ENCODE assay signal across 27 cellular contexts in the genomic region with DNA sequence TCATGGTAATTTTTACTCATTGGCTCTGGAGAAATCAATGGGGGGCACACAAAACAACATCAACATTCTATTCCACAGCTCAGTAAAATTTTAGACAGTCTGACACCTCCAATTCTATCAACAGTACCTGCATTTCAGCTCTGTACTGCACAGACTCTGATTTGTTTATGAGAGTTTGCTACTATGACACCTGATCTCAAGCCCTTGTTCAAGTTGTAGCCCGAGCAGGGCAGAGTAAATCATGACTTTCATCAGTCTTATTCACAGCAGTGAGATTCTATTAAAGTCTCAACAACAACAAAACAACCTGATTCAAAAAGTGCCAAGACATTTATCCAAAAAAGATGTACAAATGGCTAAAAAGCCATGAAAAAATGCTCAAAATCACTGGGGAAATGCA.
"Had no signal": no experiment of that assay in that cellular context is flagged by ENCODE, and none has a peak within 500 bp of the region (broad histone marks: within the 10 kb centered on the region; RNA-seq: fewer than 3 reads in every experiment).

No MANE protein-coding gene starts in this region.

- H3K27me3 ChIP-seq: neural progenitor cell, pancreas, right lobe of liver, sigmoid colon, stomach, thyroid gland, tibial nerve, upper lobe of left lung, vagina had no signal

- H3K4me3 ChIP-seq: neural progenitor cell, pancreas, right lobe of liver, sigmoid colon, stomach, thoracic aorta, thyroid gland, tibial nerve, upper lobe of left lung, vagina had no signal

- H3K27ac ChIP-seq: neural progenitor cell, pancreas, right lobe of liver, sigmoid colon, stomach, thoracic aorta, thyroid gland, tibial nerve, upper lobe of left lung, vagina had no signal

- H3K4me1 Mint-ChIP-seq: natural killer cell; neural progenitor cell; stimulated activated effector memory CD8-positive, alpha-beta T cell treated with anti-CD3 and anti-CD28 coated beads, Interleukin-12 subunit alpha, Interleukin-12 subunit beta, amount 100 ng/mL, for 72 hours; stimulated activated naive B cell treated with anti-CD40 and anti-IgM and Interleukin-4, amounts not matched to agents 10 μg/mL and 1 μg/mL and 100 μg/mL, for 72 hours had no signal

- H3K4me2 ChIP-seq: neural progenitor cell had no signal

- H3K36me3 ChIP-seq: neural progenitor cell, pancreas, right lobe of liver, sigmoid colon, stomach, thoracic aorta, thyroid gland, tibial nerve, upper lobe of left lung, vagina had no signal

- H3K9me3 Mint-ChIP-seq: natural killer cell; nephron; neural progenitor cell; stimulated activated effector memory CD8-positive, alpha-beta T cell treated with anti-CD3 and anti-CD28 coated beads, Interleukin-12 subunit alpha, Interleukin-12 subunit beta, amount 100 ng/mL, for 72 hours; stimulated activated naive B cell treated with anti-CD40 and anti-IgM and Interleukin-4, amounts not matched to agents 10 μg/mL and 1 μg/mL and 100 μg/mL, for 72 hours; stimulated activated naive CD8-positive, alpha-beta T cell treated with anti-CD3 and anti-CD28 coated beads, Interleukin-15, Interleukin-2, amounts not matched to agents 100 ng/mL and 50 ng/mL, for 24 hours had no signal

- H3K4me3 Mint-ChIP-seq: natural killer cell; nephron; neural progenitor cell; stimulated activated effector memory CD8-positive, alpha-beta T cell treated with anti-CD3 and anti-CD28 coated beads, Interleukin-12 subunit alpha, Interleukin-12 subunit beta, amount 100 ng/mL, for 72 hours; stimulated activated naive B cell treated with anti-CD40 and anti-IgM and Interleukin-4, amounts not matched to agents 10 μg/mL and 1 μg/mL and 100 μg/mL, for 72 hours; stimulated activated naive CD8-positive, alpha-beta T cell treated with anti-CD3 and anti-CD28 coated beads, Interleukin-15, Interleukin-2, amounts not matched to agents 100 ng/mL and 50 ng/mL, for 24 hours had no signal

- H2AFZ ChIP-seq: neural progenitor cell had no signal

- H3K27me3 Mint-ChIP-seq: naive thymus-derived CD4-positive, alpha-beta T cell; progenitor cell of endocrine pancreas; stimulated activated naive CD8-positive, alpha-beta T cell treated with anti-CD3 and anti-CD28 coated beads, Interleukin-15, Interleukin-2, amounts not matched to agents 100 ng/mL and 50 ng/mL, for 24 hours had no signal

- DNase-seq: natural killer cell; nucleus accumbens; pancreas; posterior cingulate gyrus; right cardiac atrium; right lobe of liver; sigmoid colon; small intestine; stimulated activated CD4-positive, alpha-beta T cell treated with anti-CD3 and anti-CD28 coated beads, Interleukin-15, amount 100 ng/mL, for 24 hours; stimulated activated CD4-positive, alpha-beta T cell treated with anti-CD3 and anti-CD28 coated beads, Interleukin-2, amount 100 ng/mL, for 24 hours; stimulated activated CD4-positive, alpha-beta T cell treated with anti-CD3 and anti-CD28 coated beads, Interleukin-2, amount 100 ng/mL, for 48 hours; stimulated activated CD4-positive, alpha-beta T cell treated with anti-CD3 and anti-CD28 coated beads, Interleukin-4, amount 100 ng/mL, for 24 hours; stimulated activated naive B cell treated with anti-CD40 and anti-IgM and Interleukin-4, amounts not matched to agents 10 μg/mL and 1 μg/mL and 100 μg/mL, for 72 hours; stimulated activated naive CD4-positive, alpha-beta T cell treated with Interleukin-2 at 50 U/mL for 16 hours; stomach; thyroid gland; trophoblast cell; upper lobe of left lung had no signal

- H3K9me3 ChIP-seq: pancreas, right lobe of liver, sigmoid colon, stomach, thoracic aorta, thyroid gland, tibial nerve, upper lobe of left lung, vagina had no signal

- ATAC-seq: naive thymus-derived CD4-positive, alpha-beta T cell; natural killer cell; pancreas; right cardiac atrium; right lobe of liver; stimulated activated effector memory CD8-positive, alpha-beta T cell treated with anti-CD3 and anti-CD28 coated beads, Interleukin-12 subunit alpha, Interleukin-12 subunit beta, amount 100 ng/mL, for 72 hours; stimulated activated naive B cell treated with anti-CD40 and anti-IgM and Interleukin-4, amounts not matched to agents 10 μg/mL and 1 μg/mL and 100 μg/mL, for 72 hours had no signal

- H3K27ac Mint-ChIP-seq: natural killer cell; nephron; neural progenitor cell; progenitor cell of endocrine pancreas; stimulated activated effector memory CD8-positive, alpha-beta T cell treated with anti-CD3 and anti-CD28 coated beads, Interleukin-12 subunit alpha, Interleukin-12 subunit beta, amount 100 ng/mL, for 72 hours; stimulated activated naive B cell treated with anti-CD40 and anti-IgM and Interleukin-4, amounts not matched to agents 10 μg/mL and 1 μg/mL and 100 μg/mL, for 72 hours; stimulated activated naive CD8-positive, alpha-beta T cell treated with anti-CD3 and anti-CD28 coated beads, Interleukin-15, Interleukin-2, amounts not matched to agents 100 ng/mL and 50 ng/mL, for 24 hours had no signal

- H3K9ac ChIP-seq: neural progenitor cell had no signal

- H3K36me3 Mint-ChIP-seq: natural killer cell; neural progenitor cell; stimulated activated effector memory CD8-positive, alpha-beta T cell treated with anti-CD3 and anti-CD28 coated beads, Interleukin-12 subunit alpha, Interleukin-12 subunit beta, amount 100 ng/mL, for 72 hours; stimulated activated naive B cell treated with anti-CD40 and anti-IgM and Interleukin-4, amounts not matched to agents 10 μg/mL and 1 μg/mL and 100 μg/mL, for 72 hours had no signal

- H3K4me1 ChIP-seq: neural progenitor cell, pancreas, stomach, tibial nerve, vagina had no signal
